19 cellular contexts compared by ENCODE assay signal in the genomic region with DNA sequence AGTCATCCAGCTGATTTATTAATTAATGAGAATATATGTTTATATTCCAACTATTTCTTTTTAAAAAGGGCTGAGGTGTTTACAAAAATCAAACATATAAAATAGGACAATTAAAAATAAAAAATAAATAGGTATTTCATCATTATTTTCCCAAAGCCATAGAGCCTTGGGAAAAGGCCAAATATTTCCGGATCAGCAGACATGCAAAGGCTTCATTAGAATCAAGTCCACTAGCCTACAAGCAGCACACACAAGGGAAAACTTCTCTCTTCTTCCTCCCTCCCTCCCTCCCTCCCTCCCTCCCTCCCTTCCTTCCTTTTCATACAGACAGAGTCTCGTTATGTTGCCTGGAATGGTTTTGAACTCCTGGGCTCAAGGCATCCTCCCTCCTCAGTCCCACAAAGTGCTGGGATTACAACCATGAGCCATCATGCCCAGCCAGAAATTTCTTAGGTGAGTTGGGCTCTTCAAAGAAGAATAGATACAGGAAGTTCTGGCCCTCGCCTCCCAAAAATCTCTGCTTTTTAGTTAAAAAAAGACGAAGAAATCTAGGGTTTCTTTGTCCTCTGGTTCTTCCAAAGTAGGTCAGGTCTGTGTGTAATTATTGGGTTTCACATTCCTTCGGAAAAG.
DNase-seq lines count a peak whose midpoint lies in the region; ATAC-seq and TF ChIP-seq lines count a peak whose summit lies in the region.
"Had no signal": no experiment of that assay in that cellular context is flagged by ENCODE, and none has a peak within 500 bp of the region (broad histone marks: within the 10 kb centered on the region; RNA-seq: fewer than 3 reads in every experiment).

No MANE protein-coding gene starts in this region.

- H4K12ac ChIP-seq in trophoblast cell (ENCODE audit: low read depth, low read length) = no peak overlapping the region

- peak overlapping the region in 4 of 5 experiments; percentile 43 to 89 (median 82) for H3K27ac Mint-ChIP-seq in brain
- H3K27ac Mint-ChIP-seq: activated naive CD8-positive, alpha-beta T cell treated with anti-CD3 and anti-CD28 coated beads, Interleukin-2, amount 10 ng/mL, durations not matched to agents 7 days and 5 days; activated T-helper 1 cell treated with anti-CD3 and anti-CD28 coated beads, Interleukin-12 subunit alpha, Interleukin-12 subunit beta, Interleukin-2, Interleukin-4 antibody, amounts not matched to agents 30 ng/mL and 10 ng/mL and 1 ng/mL, durations not matched to agents 14 hours and 24 hours and 36 hours; memory B cell; T-helper 1 cell treated with Interleukin-12 subunit alpha and Interleukin-12 subunit beta and Interleukin-4 antibody, amounts not matched to agents 30 μg/mL and 1 μg/mL, for 36 hours had no signal

- H3K36me3 ChIP-seq in trophoblast cell (ENCODE audit: control insufficient read depth in 1 of 2, insufficient read depth in 2 of 2, low read length in 2 of 2) (no peaks in the 10 kb centered on the region), psoas muscle (ENCODE audit: insufficient read depth in 1 of 2, low read depth in 1 of 2) (no peaks in the 10 kb centered on the region)

- no peak overlapping the region for H2AK5ac ChIP-seq in trophoblast cell (ENCODE audit: low read length)

- peak overlapping the region; percentile 40 for H3K27ac ChIP-seq in trophoblast cell (ENCODE audit: low read depth, low read length)
- no peak overlapping the region for H3K27ac ChIP-seq in psoas muscle

- H3K4me2 ChIP-seq in trophoblast cell (ENCODE audit: low read length) = peak overlapping the region; percentile 11

- H2BK120ac ChIP-seq in trophoblast cell (ENCODE audit: insufficient read depth, low read length, poor library complexity) = no peak overlapping the region

- H3K9ac ChIP-seq in trophoblast cell (ENCODE audit: low read length) = no peak overlapping the region

- H3K18ac ChIP-seq in trophoblast cell (ENCODE audit: low read length) = no peak overlapping the region

- no peak overlapping the region for H3K4me3 ChIP-seq in trophoblast cell (ENCODE audit: low read depth, low read length)
- H3K4me3 ChIP-seq in psoas muscle = no peak overlapping the region

- WGBS in trophoblast cell (ENCODE audit: extremely low coverage, insufficient coverage, insufficient read length) = no CpG with 5 or more reads among the region's 5 CpGs
- 50 to 66% (median 52%) methylated on average over 5 of the region's 5 CpGs for WGBS in psoas muscle, 3 donors

- no peaks in the 10 kb centered on the region for H3K79me2 ChIP-seq in trophoblast cell (ENCODE audit: control insufficient read depth, insufficient read depth, low read length, poor library complexity)

- H3K36me3 Mint-ChIP-seq in brain = peaks cover 4% of the 10 kb centered on the region

- H3K27me3 ChIP-seq in trophoblast cell (ENCODE audit: insufficient read depth, low read length) (no peaks in the 10 kb centered on the region), psoas muscle (ENCODE audit: insufficient read depth in 3 of 3, low read length in 2 of 3) (no peaks in the 10 kb centered on the region)

- no peaks in the 10 kb centered on the region for H3K9me3 ChIP-seq in trophoblast cell (ENCODE audit: insufficient read depth, low read depth, low read length)
- no peaks in the 10 kb centered on the region for H3K9me3 ChIP-seq in psoas muscle
- H3K9me3 ChIP-seq: Caco-2 had no signal

- no peak for ATAC-seq in GM21528 (IDR thresholded peaks at IDR 0.05; ENCODE audit: low FRiP score, unreplicated experiment)
- ATAC-seq in psoas muscle = no peak
- ATAC-seq: right cardiac atrium had no signal

- no peak overlapping the region for H4K8ac ChIP-seq in trophoblast cell (ENCODE audit: low read depth, low read length)

- peak overlapping the region in 1 of 5 experiments; percentile 72 for H3K4me3 Mint-ChIP-seq in brain
- H3K4me3 Mint-ChIP-seq: activated naive CD8-positive, alpha-beta T cell treated with anti-CD3 and anti-CD28 coated beads, Interleukin-2, amount 10 ng/mL, durations not matched to agents 7 days and 5 days; activated T-helper 1 cell treated with anti-CD3 and anti-CD28 coated beads, Interleukin-12 subunit alpha, Interleukin-12 subunit beta, Interleukin-2, Interleukin-4 antibody, amounts not matched to agents 30 ng/mL and 10 ng/mL and 1 ng/mL, durations not matched to agents 14 hours and 24 hours and 36 hours; central memory CD8-positive, alpha-beta T cell; memory B cell; T-helper 1 cell treated with Interleukin-12 subunit alpha and Interleukin-12 subunit beta and Interleukin-4 antibody, amounts not matched to agents 30 μg/mL and 1 μg/mL, for 36 hours had no signal

- intact Hi-C loops in psoas muscle (cut with DNase I) = no loop called here

- peaks cover 3% of the 10 kb centered on the region for H3K27me3 Mint-ChIP-seq in brain
- H3K27me3 Mint-ChIP-seq: activated naive CD8-positive, alpha-beta T cell treated with anti-CD3 and anti-CD28 coated beads, Interleukin-2, amount 10 ng/mL, durations not matched to agents 7 days and 5 days; central memory CD8-positive, alpha-beta T cell; memory B cell had no signal

- DNase-seq in GM03348 (ENCODE audit: low spot score) (peak; percentile 20), globus pallidus (ENCODE audit: low spot score) (peak; percentile 50), trophoblast cell (no peak), DMS 273 treated with DMSO at 0.1 percent for 48 hours (lab: John Stamatoyannopoulos, UW) (no peak), SKM-1 (lab: John Stamatoyannopoulos, UW; ENCODE audit: unreplicated experiment) (no peak), psoas muscle (no peak)
- DNase-seq: activated naive CD8-positive, alpha-beta T cell treated with anti-CD3 and anti-CD28 coated beads, Interleukin-2, amount 10 ng/mL, durations not matched to agents 7 days and 5 days; Caco-2; IMR-90; NCI-H187; NCI-H446 treated with DMSO at 0.1 percent for 48 hours; right cardiac atrium; SHP77 had no signal

- no peak overlapping the region for H2BK5ac ChIP-seq in trophoblast cell (ENCODE audit: low read depth, low read length, poor library complexity)

- no peak overlapping the region for H2AFZ ChIP-seq in trophoblast cell (ENCODE audit: insufficient read depth, low read length, poor library complexity)

- H3K79me1 ChIP-seq in trophoblast cell (ENCODE audit: low read length) = no peaks in the 10 kb centered on the region

- TF ChIP-seq CTCF in brain (conservative IDR thresholded peaks at IDR 0.05) (no peak), psoas muscle (IDR thresholded peaks at IDR 0.05) (no peak)

- H3K4me1 ChIP-seq in trophoblast cell (ENCODE audit: control insufficient read depth in 1 of 2, insufficient read depth in 2 of 2, low read length in 2 of 2) = no peaks in the 10 kb centered on the region
- H3K4me1 ChIP-seq in psoas muscle = peaks cover 26% of the 10 kb centered on the region

- no peak overlapping the region for H4K91ac ChIP-seq in trophoblast cell (ENCODE audit: low read depth, low read length)

- no peak overlapping the region for H3K14ac ChIP-seq in trophoblast cell (ENCODE audit: low read length)

- H3K9me3 Mint-ChIP-seq in brain = peaks cover 0 to 3% (median 0%) of the 10 kb centered on the region in 5 experiments
- H3K9me3 Mint-ChIP-seq: activated naive CD8-positive, alpha-beta T cell treated with anti-CD3 and anti-CD28 coated beads, Interleukin-2, amount 10 ng/mL, durations not matched to agents 7 days and 5 days; activated T-helper 1 cell treated with anti-CD3 and anti-CD28 coated beads, Interleukin-12 subunit alpha, Interleukin-12 subunit beta, Interleukin-2, Interleukin-4 antibody, amounts not matched to agents 30 ng/mL and 10 ng/mL and 1 ng/mL, durations not matched to agents 14 hours and 24 hours and 36 hours; central memory CD8-positive, alpha-beta T cell; memory B cell; T-helper 1 cell treated with Interleukin-12 subunit alpha and Interleukin-12 subunit beta and Interleukin-4 antibody, amounts not matched to agents 30 μg/mL and 1 μg/mL, for 36 hours had no signal

- peaks cover 23% of the 10 kb centered on the region for H3K4me1 Mint-ChIP-seq in brain

- H2BK12ac ChIP-seq in trophoblast cell (ENCODE audit: low read length) = no peak overlapping the region

- no peak overlapping the region for H3K4ac ChIP-seq in trophoblast cell (ENCODE audit: low read depth, low read length)

- H3K23ac ChIP-seq in trophoblast cell (ENCODE audit: low read length) = no peak overlapping the region

Comparison
In these comparisons a context has a peak if more than half of its experiments do, and no peak if none do; other contexts are left out.
1. DNase-seq: peak in GM03348 (single experiment) and globus pallidus (single experiment); none in trophoblast cell (0 of 2), DMS 273 treated with DMSO at 0.1 percent for 48 hours (single experiment), SKM-1 (single experiment) and psoas muscle (0 of 2).